18 cellular contexts compared by ENCODE assay signal in the genomic region with DNA sequence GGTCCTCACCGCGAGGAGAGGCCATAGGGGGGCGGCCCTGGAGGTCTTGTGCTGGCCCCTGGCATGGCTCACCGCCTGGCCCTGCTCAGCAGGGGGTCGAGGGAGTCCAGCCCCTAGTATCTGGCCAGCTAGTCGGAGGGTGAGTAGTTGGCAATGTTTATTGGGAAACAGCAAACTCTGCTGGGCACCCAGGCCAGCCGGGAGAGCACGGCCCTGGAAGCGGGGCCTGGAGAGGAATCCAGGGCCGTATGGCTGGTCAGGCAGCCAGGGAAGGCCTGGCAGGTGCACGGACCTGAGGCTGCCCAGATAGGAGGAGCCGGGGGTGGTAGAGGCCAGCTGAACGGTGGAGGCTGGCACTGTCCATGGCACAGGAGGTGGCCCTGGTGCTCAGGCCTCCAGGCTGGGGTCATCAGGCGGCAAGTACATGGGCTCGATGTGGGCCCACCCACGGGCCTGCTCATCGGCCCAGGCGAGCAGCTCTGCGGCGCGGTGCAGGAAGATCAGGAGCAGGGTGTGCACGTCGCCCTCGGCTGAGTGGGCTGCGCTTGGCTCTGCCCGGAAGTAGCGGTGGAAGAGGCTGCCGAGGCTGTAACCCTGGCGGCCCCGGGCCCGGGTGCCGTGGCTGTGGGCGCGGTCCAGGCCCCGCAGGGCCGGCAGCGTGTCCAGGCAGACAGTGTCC. TPM values are rescaled to one million over a fixed set of nuclear protein-coding genes. Genes with fewer than 3 reads are reported as not detected.
DNase-seq lines count a peak whose midpoint lies in the region; ATAC-seq and TF ChIP-seq lines count a peak whose summit lies in the region.
"Had no signal": no experiment of that assay in that cellular context is flagged by ENCODE, and none has a peak within 500 bp of the region (broad histone marks: within the 10 kb centered on the region; RNA-seq: fewer than 3 reads in every experiment).

No MANE protein-coding gene starts in this region.

- ATAC-seq in natural killer cell treated with Interleukin-12 subunit alpha and Interleukin-12 subunit beta and Interleukin-15 and Interleukin-18, amount 100 ng/mL, for 72 hours: peak in 1 of 2 donors; percentile 7
- ATAC-seq in natural killer cell (no peak), left lobe of liver (peak; percentile 19), lower lobe of right lung (no peak)

- H3K9me3 ChIP-seq in HEK293 (ENCODE audit: control insufficient read depth, insufficient read depth, low read depth, low read length) (no peaks in the 10 kb centered on the region), lower lobe of right lung (no peaks in the 10 kb centered on the region)

- H3K27ac ChIP-seq in HEK293 (ENCODE audit: extremely low read depth, low read depth, low read length) (no peak overlapping the region), lower lobe of right lung (no peak overlapping the region)
- H3K27ac ChIP-seq: BLaER1, GM23248 had no signal

- H3K36me3 ChIP-seq in HEK293 (ENCODE audit: control insufficient read depth in 2 of 2, insufficient read depth in 1 of 2, low read length in 2 of 2) (peaks cover 0 to 6% of the 10 kb centered on the region in 2 experiments; a peak in 1 of 3 replicates), lower lobe of right lung (peaks cover 11% of the 10 kb centered on the region)

- H3K4me1 ChIP-seq in HEK293 (ENCODE audit: control insufficient read depth, insufficient read depth, low read length) (no peaks in the 10 kb centered on the region), lower lobe of right lung (no peaks in the 10 kb centered on the region)

- intact Hi-C loops in natural killer cell (cut with micrococcal nuclease): no loop called here
- intact Hi-C loops in lower lobe of right lung (cut with DNase I): no loop called here

- H3K4me3 ChIP-seq in HEK293 (ENCODE audit: low read depth, low read length) (no peak overlapping the region), lower lobe of right lung (no peak overlapping the region)
- H3K4me3 ChIP-seq: BLaER1, GM23248 had no signal

- DNase-seq in natural killer cell treated with Interleukin-12 subunit alpha and Interleukin-12 subunit beta and Interleukin-15 and Interleukin-18, amount 100 ng/mL, for 72 hours (ENCODE audit: low spot score): peak; percentile 57
- DNase-seq in natural killer cell (no peak), left lobe of liver (ENCODE audit: low spot score) (no peak), lower lobe of right lung (no peak), NCI-H2107 (lab: John Stamatoyannopoulos, UW) (no peak), NCI-H2107 treated with DMSO at 0.1 percent for 48 hours (lab: John Stamatoyannopoulos, UW; ENCODE audit: unreplicated experiment) (no peak)
- DNase-seq: 8988T; CD4-positive, alpha-beta memory T cell; COR-L47; GDM1; GM23248; HCEC 1CT; IMR-90 had no signal

- TF ChIP-seq CTCF in natural killer cell (IDR thresholded peaks at IDR 0.05) (no peak), HEK293 (tag by site-specific recombination; IDR thresholded peaks at IDR 0.05) (no peak), lower lobe of right lung (IDR thresholded peaks at IDR 0.05) (no peak)

- no peaks in the 10 kb centered on the region for H3K36me3 Mint-ChIP-seq in natural killer cell treated with Interleukin-12 subunit alpha and Interleukin-12 subunit beta and Interleukin-15 and Interleukin-18, amount 100 ng/mL, for 72 hours
- no peaks in the 10 kb centered on the region for H3K36me3 Mint-ChIP-seq in natural killer cell
- H3K36me3 Mint-ChIP-seq: CD4-positive, alpha-beta memory T cell had no signal

- no peaks in the 10 kb centered on the region for H3K9me3 Mint-ChIP-seq in natural killer cell treated with Interleukin-12 subunit alpha and Interleukin-12 subunit beta and Interleukin-15 and Interleukin-18, amount 100 ng/mL, for 72 hours
- H3K9me3 Mint-ChIP-seq in natural killer cell: no peaks in the 10 kb centered on the region

- no peaks in the 10 kb centered on the region for H3K4me1 Mint-ChIP-seq in natural killer cell treated with Interleukin-12 subunit alpha and Interleukin-12 subunit beta and Interleukin-15 and Interleukin-18, amount 100 ng/mL, for 72 hours (ENCODE audit: low read depth in 2 of 2)
- H3K4me1 Mint-ChIP-seq in natural killer cell: no peaks in the 10 kb centered on the region
- H3K4me1 Mint-ChIP-seq: CD14-positive monocyte; CD4-positive, alpha-beta memory T cell had no signal

- POLR2A ChIA-PET in HEK293 (lab: Yijun Ruan, JAX): interaction anchor here (0.5 kb wide), 1 partner anchor 502 kb away, joined by 3 read pairs; no protein-coding TSS in a partner anchor

- CTCF ChIA-PET in HEK293 (lab: Yijun Ruan, JAX): interaction anchor here (0.7 kb wide), 2 partner anchors 63 to 224 kb away, joined by 3 to 6 read pairs; no protein-coding TSS in a partner anchor

- no peak overlapping the region for H3K4me3 Mint-ChIP-seq in natural killer cell treated with Interleukin-12 subunit alpha and Interleukin-12 subunit beta and Interleukin-15 and Interleukin-18, amount 100 ng/mL, for 72 hours
- no peak overlapping the region for H3K4me3 Mint-ChIP-seq in natural killer cell
- H3K4me3 Mint-ChIP-seq: CD14-positive monocyte; CD4-positive, alpha-beta memory T cell had no signal

- peaks cover 0 to 7% of the 10 kb centered on the region in 2 donors for H3K27me3 Mint-ChIP-seq in natural killer cell treated with Interleukin-12 subunit alpha and Interleukin-12 subunit beta and Interleukin-15 and Interleukin-18, amount 100 ng/mL, for 72 hours
- no peaks in the 10 kb centered on the region for H3K27me3 Mint-ChIP-seq in natural killer cell (ENCODE audit: low read depth in 2 of 2)
- H3K27me3 Mint-ChIP-seq: CD4-positive, alpha-beta memory T cell had no signal

- no peak overlapping the region for H3K27ac Mint-ChIP-seq in natural killer cell treated with Interleukin-12 subunit alpha and Interleukin-12 subunit beta and Interleukin-15 and Interleukin-18, amount 100 ng/mL, for 72 hours
- no peak overlapping the region for H3K27ac Mint-ChIP-seq in natural killer cell
- H3K27ac Mint-ChIP-seq: CD4-positive, alpha-beta memory T cell had no signal

- H3K27me3 ChIP-seq in lower lobe of right lung (ENCODE audit: low read depth): no peaks in the 10 kb centered on the region

TF ChIP-seq in HEK293, 187 proteins besides CTCF, POLR2A, EP300 and RAD21 (continues in another document):
- no peak for TF ChIP-seq GFI1B (tag by site-specific recombination; IDR thresholded peaks at IDR 0.05)
- TF ChIP-seq YY1 (tag by site-specific recombination; IDR thresholded peaks at IDR 0.05): no peak
- TF ChIP-seq, protein P1, sequence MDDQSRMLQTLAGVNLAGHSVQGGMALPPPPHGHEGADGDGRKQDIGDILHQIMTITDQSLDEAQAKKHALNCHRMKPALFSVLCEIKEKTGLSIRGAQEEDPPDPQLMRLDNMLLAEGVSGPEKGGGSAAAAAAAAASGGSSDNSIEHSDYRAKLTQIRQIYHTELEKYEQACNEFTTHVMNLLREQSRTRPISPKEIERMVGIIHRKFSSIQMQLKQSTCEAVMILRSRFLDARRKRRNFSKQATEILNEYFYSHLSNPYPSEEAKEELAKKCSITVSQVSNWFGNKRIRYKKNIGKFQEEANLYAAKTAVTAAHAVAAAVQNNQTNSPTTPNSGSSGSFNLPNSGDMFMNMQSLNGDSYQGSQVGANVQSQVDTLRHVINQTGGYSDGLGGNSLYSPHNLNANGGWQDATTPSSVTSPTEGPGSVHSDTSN (CRISPR knock-in tag; IDR thresholded peaks at IDR 0.05): 0 out of 2 replicates have a peak, but pooled peaks have one; percentile 30
- TF ChIP-seq, protein P2, sequence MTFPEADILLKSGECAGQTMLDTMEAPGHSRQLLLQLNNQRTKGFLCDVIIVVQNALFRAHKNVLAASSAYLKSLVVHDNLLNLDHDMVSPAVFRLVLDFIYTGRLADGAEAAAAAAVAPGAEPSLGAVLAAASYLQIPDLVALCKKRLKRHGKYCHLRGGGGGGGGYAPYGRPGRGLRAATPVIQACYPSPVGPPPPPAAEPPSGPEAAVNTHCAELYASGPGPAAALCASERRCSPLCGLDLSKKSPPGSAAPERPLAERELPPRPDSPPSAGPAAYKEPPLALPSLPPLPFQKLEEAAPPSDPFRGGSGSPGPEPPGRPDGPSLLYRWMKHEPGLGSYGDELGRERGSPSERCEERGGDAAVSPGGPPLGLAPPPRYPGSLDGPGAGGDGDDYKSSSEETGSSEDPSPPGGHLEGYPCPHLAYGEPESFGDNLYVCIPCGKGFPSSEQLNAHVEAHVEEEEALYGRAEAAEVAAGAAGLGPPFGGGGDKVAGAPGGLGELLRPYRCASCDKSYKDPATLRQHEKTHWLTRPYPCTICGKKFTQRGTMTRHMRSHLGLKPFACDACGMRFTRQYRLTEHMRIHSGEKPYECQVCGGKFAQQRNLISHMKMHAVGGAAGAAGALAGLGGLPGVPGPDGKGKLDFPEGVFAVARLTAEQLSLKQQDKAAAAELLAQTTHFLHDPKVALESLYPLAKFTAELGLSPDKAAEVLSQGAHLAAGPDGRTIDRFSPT (tag by site-specific recombination; IDR thresholded peaks at IDR 0.05): no peak
- TF ChIP-seq ZNF610 (tag by site-specific recombination; IDR thresholded peaks at IDR 0.05; ENCODE audit: borderline replicate concordance): no peak
- TF ChIP-seq ZNF132 (tag by site-specific recombination; IDR thresholded peaks at IDR 0.05; ENCODE audit: borderline replicate concordance): no peak

RNA-seq across cellular contexts. Expression of a gene that starts 1.4 kb away (rescaled TPM):
- total RNA-seq in natural killer cell treated with Interleukin-12 subunit alpha and Interleukin-12 subunit beta and Interleukin-15 and Interleukin-18, amount 100 ng/mL, for 72 hours: 1 to 10 TPM; 1.4 to 4.5 TPM
- 1 to 10 TPM; 1.6 to 3.4 (median 3.1) TPM for total RNA-seq in natural killer cell
- 0.23 TPM for total RNA-seq in left lobe of liver
- 0.80 TPM for total RNA-seq in lower lobe of right lung

RNA-seq across cellular contexts. Expression of a gene that starts 25.9 kb away (rescaled TPM):
- 10 to 100 TPM; 39.0 to 70.6 TPM for total RNA-seq in natural killer cell treated with Interleukin-12 subunit alpha and Interleukin-12 subunit beta and Interleukin-15 and Interleukin-18, amount 100 ng/mL, for 72 hours
- total RNA-seq in natural killer cell (10 to 100 TPM; 27.4 to 33.1 (median 31.9) TPM), left lobe of liver (11.2 TPM), lower lobe of right lung (22.7 TPM)

RNA-seq across cellular contexts. Expression of a gene that starts 33.2 kb away (rescaled TPM):
- total RNA-seq in natural killer cell treated with Interleukin-12 subunit alpha and Interleukin-12 subunit beta and Interleukin-15 and Interleukin-18, amount 100 ng/mL, for 72 hours: 1 to 10 TPM; 2.1 to 3.3 TPM
- total RNA-seq in natural killer cell (1 to 10 TPM; 1.6 to 3.3 (median 2.9) TPM), left lobe of liver (0.45 TPM), lower lobe of right lung (4.5 TPM)
- total RNA-seq: H4 had no signal

RNA-seq across cellular contexts. Expression of a gene that starts 43.3 kb away (rescaled TPM):
- not detected for total RNA-seq in natural killer cell treated with Interleukin-12 subunit alpha and Interleukin-12 subunit beta and Interleukin-15 and Interleukin-18, amount 100 ng/mL, for 72 hours
- total RNA-seq in natural killer cell (not detected), left lobe of liver (not detected), lower lobe of right lung (not detected)
- total RNA-seq: A673; CD4-positive, alpha-beta memory T cell; GM23248; H4; IMR-90 had no signal

RNA-seq across cellular contexts. Expression of a gene that starts 50.3 kb away (rescaled TPM):
- not detected for total RNA-seq in natural killer cell treated with Interleukin-12 subunit alpha and Interleukin-12 subunit beta and Interleukin-15 and Interleukin-18, amount 100 ng/mL, for 72 hours
- total RNA-seq in natural killer cell (not detected), left lobe of liver (88.4 TPM), lower lobe of right lung (157 TPM)
- total RNA-seq: CD4-positive, alpha-beta memory T cell; H4 had no signal
